ENCODE assay signal across 2 cellular contexts in genomic region chr1:93816970-93817738, GRCh38.
A peak's percentile ranks its signal among the peaks of the same experiment; 100 is the strongest.
TF ChIP-seq lines count a peak whose summit lies in the region.

No MANE protein-coding gene starts in this region.

TF ChIP-seq in IMR-90, 13 proteins besides CTCF, POLR2A, EP300 and RAD21 (continued from another document):
- peak; percentile 74 for TF ChIP-seq CEBPB (IDR thresholded peaks at IDR 0.05; ENCODE audit: low read depth, low read length)
TF ChIP-seq in IMR-90: peak in this region for 1.

TF ChIP-seq in HepG2, 621 proteins besides CTCF, POLR2A, EP300 and RAD21:
- TF ChIP-seq ELF3 (CRISPR knock-in tag; IDR thresholded peaks at IDR 0.05) (peak; percentile 57; the same call in 1 of the 2 replicates), ETV5 (CRISPR knock-in tag; IDR thresholded peaks at IDR 0.05; ENCODE audit: borderline replicate concordance) (peak; percentile 63; the same call in 1 of the 2 replicates), MAF1 (CRISPR knock-in tag; IDR thresholded peaks at IDR 0.05; ENCODE audit: borderline replicate concordance) (no peak), ZNF552 (CRISPR knock-in tag; IDR thresholded peaks at IDR 0.05; ENCODE audit: borderline replicate concordance) (no peak), ZIK1 (CRISPR knock-in tag; IDR thresholded peaks at IDR 0.05; ENCODE audit: borderline replicate concordance, low read depth) (no peak), ZEB1 (IDR thresholded peaks at IDR 0.05; ENCODE audit: insufficient replicate concordance, low read depth) (no peak), CBFB (CRISPR knock-in tag; IDR thresholded peaks at IDR 0.05) (no peak), ZNF382 (CRISPR knock-in tag; IDR thresholded peaks at IDR 0.05; ENCODE audit: borderline replicate concordance) (no peak)
